15 cellular contexts compared by ENCODE assay signal in genomic region chr19:5281588-5281987, GRCh38. TPM values are rescaled to one million over a fixed set of nuclear protein-coding genes. Genes with fewer than 3 reads are reported as not detected.
DNase-seq lines count a peak whose midpoint lies in the region; ATAC-seq, FAIRE-seq and TF ChIP-seq lines count a peak whose summit lies in the region.
"Had no signal": no experiment of that assay in that cellular context is flagged by ENCODE, and none has a peak within 500 bp of the region (broad histone marks: within the 10 kb centered on the region; RNA-seq: fewer than 3 reads in every experiment).

No MANE protein-coding gene starts in this region.

- no peak for TF ChIP-seq CTCF in SK-N-SH (IDR thresholded peaks at IDR 0.05)
- TF ChIP-seq CTCF in right atrium auricular region (IDR thresholded peaks at IDR 0.05) = no peak
- TF ChIP-seq CTCF in pancreas (IDR thresholded peaks at IDR 0.05) = no peak
- TF ChIP-seq CTCF in vagina (IDR thresholded peaks at IDR 0.05) = no peak

- DNase-seq in SK-N-SH = peak; percentile 15
- peak; percentile 92 for DNase-seq in right atrium auricular region (ENCODE audit: low spot score)
- no peak for DNase-seq in pancreas
- DNase-seq in vagina (ENCODE audit: extremely low spot score in 2 of 2) = peak in 1 of 2 donors; percentile 95
- DNase-seq in effector memory CD8-positive, alpha-beta T cell = no peak
- DNase-seq in effector CD4-positive, alpha-beta T cell = no peak
- DNase-seq in SIG-M5 treated with dmso at 0.1 percent for 504 hours (lab: John Stamatoyannopoulos, UW; ENCODE audit: unreplicated experiment) = no peak
- DNase-seq: NCI-H1694 treated with DMSO at 0.1 percent for 48 hours, NCI-H524 treated with DMSO at 0.1 percent for 48 hours, occipital lobe, PC-9, T-cell had no signal

- peaks cover 36% of the 10 kb centered on the region for H4K20me1 ChIP-seq in SK-N-SH (ENCODE audit: insufficient read depth)

- H3K4me1 Mint-ChIP-seq in effector memory CD8-positive, alpha-beta T cell (ENCODE audit: low read depth in 2 of 2) = no peaks in the 10 kb centered on the region
- H3K4me1 Mint-ChIP-seq: central memory CD8-positive, alpha-beta T cell; T-cell had no signal

- H3K79me2 ChIP-seq in SK-N-SH (ENCODE audit: insufficient read depth) = peaks cover 19% of the 10 kb centered on the region; the same call in 1 of the 2 replicates

- no peak for TF ChIP-seq POLR2A in vagina (IDR thresholded peaks at IDR 0.05)

- no peaks in the 10 kb centered on the region for H3K36me3 Mint-ChIP-seq in effector memory CD8-positive, alpha-beta T cell (ENCODE audit: insufficient read depth)
- H3K36me3 Mint-ChIP-seq: T-cell had no signal

- peaks cover 0 to 3% of the 10 kb centered on the region in 2 donors for H3K9me3 Mint-ChIP-seq in effector memory CD8-positive, alpha-beta T cell
- H3K9me3 Mint-ChIP-seq: central memory CD8-positive, alpha-beta T cell had no signal

- H3K9me2 ChIP-seq in SK-N-SH = no peaks in the 10 kb centered on the region

- no peak overlapping the region for H3K9ac ChIP-seq in SK-N-SH

- intact Hi-C loops in pancreas (cut with DNase I) (no loop called here), vagina (cut with DNase I) (no loop called here)

- H3K4me1 ChIP-seq in SK-N-SH (ENCODE audit: control insufficient read depth in 1 of 2, insufficient read depth in 2 of 2, low read depth in 1 of 2, low read length in 1 of 2) (no peaks in the 10 kb centered on the region), right atrium auricular region (peaks cover 0 to 26% of the 10 kb centered on the region in 2 donors), pancreas (no peaks in the 10 kb centered on the region), vagina (peaks cover 30% of the 10 kb centered on the region)

- no peak overlapping the region for H3K27ac Mint-ChIP-seq in effector memory CD8-positive, alpha-beta T cell
- H3K27ac Mint-ChIP-seq: T-cell had no signal

- H3K27ac ChIP-seq in SK-N-SH (ENCODE audit: low read depth in 2 of 2, low read length in 1 of 2) (no peak overlapping the region), right atrium auricular region (peak overlapping the region; percentile 53 to 72), pancreas (no peak overlapping the region), vagina (peak overlapping the region; percentile 68)
- H3K27ac ChIP-seq: 22Rv1, PC-9 had no signal

- no peak overlapping the region for H3K4me3 ChIP-seq in SK-N-SH (ENCODE audit: low read depth in 2 of 2, low read length in 1 of 2)
- no peak overlapping the region for H3K4me3 ChIP-seq in right atrium auricular region
- no peak overlapping the region for H3K4me3 ChIP-seq in pancreas
- H3K4me3 ChIP-seq in vagina = no peak overlapping the region
- H3K4me3 ChIP-seq: PC-9 had no signal

- no peak for TF ChIP-seq RAD21 in SK-N-SH (IDR thresholded peaks at IDR 0.05; ENCODE audit: low read length)

- FAIRE-seq in pancreas (lab: Jason Lieb, UNC) = no peak

- no peak overlapping the region for H3K4me2 ChIP-seq in SK-N-SH
- H3K4me2 ChIP-seq: PC-9 had no signal

- POLR2A ChIA-PET in SK-N-SH (lab: Yijun Ruan, JAX) = interaction anchor here (2.4 kb wide), 1 partner anchor 11 kb away, joined by 6 read pairs; no protein-coding TSS in a partner anchor

- ATAC-seq in SK-N-SH treated with all-trans-retinoic acid at 6 μM for 48 hours (no peak), pancreas (peak in 3 of 4 donors; percentile 58 to 72 (median 61))
- ATAC-seq in effector memory CD8-positive, alpha-beta T cell (replicated peaks) = no peak
- ATAC-seq: T-cell had no signal

- peaks cover 17 to 35% of the 10 kb centered on the region in 2 donors for H3K27me3 Mint-ChIP-seq in effector memory CD8-positive, alpha-beta T cell

- no CpG with 5 or more reads among the region's 8 CpGs for WGBS in SK-N-SH (ENCODE audit: low lambda C conversion rate)
- WGBS in pancreas, 2 donors = 78 to 85% methylated on average over 8 of the region's 8 CpGs

- CTCF ChIA-PET in SK-N-SH (lab: Yijun Ruan, JAX) = interaction anchor here (0.6 to 2.2 kb wide), 3 partner anchors 10 to 233 kb away, joined by 3 to 6 read pairs (median 4); no protein-coding TSS in a partner anchor

- no peak overlapping the region for H3K4me3 Mint-ChIP-seq in effector memory CD8-positive, alpha-beta T cell
- H3K4me3 Mint-ChIP-seq: central memory CD8-positive, alpha-beta T cell; T-cell had no signal

- H3K9me3 ChIP-seq in SK-N-SH = no peaks in the 10 kb centered on the region
- no peaks in the 10 kb centered on the region for H3K9me3 ChIP-seq in right atrium auricular region
- no peaks in the 10 kb centered on the region for H3K9me3 ChIP-seq in pancreas
- no peaks in the 10 kb centered on the region for H3K9me3 ChIP-seq in vagina

- no peak for TF ChIP-seq EP300 in SK-N-SH (IDR thresholded peaks at IDR 0.05; ENCODE audit: borderline replicate concordance in 1 of 2, low read depth in 1 of 2, low read length in 1 of 2)

- H3K36me3 ChIP-seq in SK-N-SH (replicated peaks in 1 of 2; ENCODE audit: control insufficient read depth in 1 of 2, insufficient read depth in 2 of 2, low read length in 1 of 2) = peaks cover 18 to 20% of the 10 kb centered on the region in 2 experiments
- peaks cover 23% of the 10 kb centered on the region for H3K36me3 ChIP-seq in right atrium auricular region
- H3K36me3 ChIP-seq in pancreas = peaks cover 0 to 15% (median 0%) of the 10 kb centered on the region in 3 donors
- H3K36me3 ChIP-seq in vagina = peaks cover 0 to 13% of the 10 kb centered on the region in 2 donors

- H3F3A ChIP-seq in SK-N-SH (replicated peaks; ENCODE audit: insufficient read depth) = no peaks in the 10 kb centered on the region

- no peaks in the 10 kb centered on the region for H3K27me3 ChIP-seq in SK-N-SH (ENCODE audit: insufficient read depth)
- no peaks in the 10 kb centered on the region for H3K27me3 ChIP-seq in right atrium auricular region
- no peaks in the 10 kb centered on the region for H3K27me3 ChIP-seq in pancreas
- no peaks in the 10 kb centered on the region for H3K27me3 ChIP-seq in vagina

- H2AFZ ChIP-seq in SK-N-SH (ENCODE audit: low read depth) = no peak overlapping the region
- H2AFZ ChIP-seq: PC-9 had no signal

TF ChIP-seq in SK-N-SH, 30 proteins besides CTCF, POLR2A, EP300 and RAD21 (continues in another document):
- no peak for TF ChIP-seq MXI1 (IDR thresholded peaks at IDR 0.05; ENCODE audit: low read depth, low read length)
- TF ChIP-seq FOXJ3 (CRISPR knock-in tag; IDR thresholded peaks at IDR 0.05) = no peak
- TF ChIP-seq REST (IDR thresholded peaks at IDR 0.05; ENCODE audit: low read depth, low read length) = no peak

TF ChIP-seq in SK-N-SH treated with all-trans-retinoic acid at 6 μM for 48 hours, 23 proteins besides CTCF, POLR2A, EP300 and RAD21:
- TF ChIP-seq PPARA (CRISPR knock-in tag; IDR thresholded peaks at IDR 0.05; ENCODE audit: borderline replicate concordance) = no peak
- no peak for TF ChIP-seq GLIS3 (CRISPR knock-in tag; IDR thresholded peaks at IDR 0.05)
- no peak for TF ChIP-seq ZFP3 (CRISPR knock-in tag; IDR thresholded peaks at IDR 0.05)
- no peak for TF ChIP-seq POU6F1 (CRISPR knock-in tag; IDR thresholded peaks at IDR 0.05; ENCODE audit: borderline replicate concordance, low read depth)
- TF ChIP-seq RARB (CRISPR knock-in tag; IDR thresholded peaks at IDR 0.05) = no peak
- no peak for TF ChIP-seq CSRNP3 (CRISPR knock-in tag; IDR thresholded peaks at IDR 0.05)
- TF ChIP-seq ARNTL (CRISPR knock-in tag; IDR thresholded peaks at IDR 0.05; ENCODE audit: borderline replicate concordance, low read depth) = no peak
- TF ChIP-seq ISL1 (CRISPR knock-in tag; IDR thresholded peaks at IDR 0.05) = no peak

RNA-seq across cellular contexts. Expression of gene PTPRS, which starts 59.0 kb away (rescaled TPM):
- polyA plus RNA-seq in SK-N-SH (2012; rRNA removed) (57.1 and 91.0 TPM in 2 replicates), pancreas (10 to 100 TPM; 14.8 to 24.8 TPM)
- polyA plus RNA-seq in SK-N-SH (2012; cell fraction: cytosol; rRNA removed) = 27.1 and 43.7 TPM in 2 replicates
- polyA plus RNA-seq in SK-N-SH (2012; cell fraction: nucleus; rRNA removed) = 144 and 167 TPM in 2 replicates
- total RNA-seq in right atrium auricular region (100 to 1,000 TPM; 138 to 190 TPM), pancreas (10 to 100 TPM; 62.8 to 91.2 (median 73.9) TPM), vagina (295 TPM)

Comparison
In these comparisons a context has a peak if more than half of its experiments do, and no peak if none do; other contexts are left out.
1. DNase-seq: peak in SK-N-SH (single experiment) and right atrium auricular region (single experiment); none in pancreas (0 of 6), effector memory CD8-positive, alpha-beta T cell (0 of 3), effector CD4-positive, alpha-beta T cell (single experiment) and SIG-M5 treated with dmso at 0.1 percent for 504 hours (single experiment).
2. H3K27ac ChIP-seq: peak in right atrium auricular region (2 of 2) and vagina (single experiment); none in SK-N-SH (0 of 2) and pancreas (0 of 4).
3. ATAC-seq: peak in pancreas (3 of 4); none in SK-N-SH treated with all-trans-retinoic acid at 6 μM for 48 hours (single experiment) and effector memory CD8-positive, alpha-beta T cell (single experiment).